In genomic region chrX:67610282-67610681, GRCh38 we compare ENCODE assay signal across 24 cellular contexts.
"Had no signal": no experiment of that assay in that cellular context is flagged by ENCODE, and none has a peak within 500 bp of the region (broad histone marks: within the 10 kb centered on the region; RNA-seq: fewer than 3 reads in every experiment).

No MANE protein-coding gene starts in this region.

- H3K27me3 ChIP-seq: heart right ventricle, right atrium auricular region, spleen, testis, vagina had no signal

- H3K9me3 ChIP-seq: prostate gland, testis, vagina had no signal

- H3K4me1 ChIP-seq: prostate gland, right atrium auricular region, spleen, testis, vagina had no signal

- ATAC-seq: activated CD4-positive, CD25-positive, alpha-beta regulatory T cell treated with anti-CD3 and anti-CD28 coated beads, Interleukin-2, amount 50 U/mL, for 24 hours; activated CD8-positive, alpha-beta memory T cell treated with anti-CD3 and anti-CD28 coated beads, Interleukin-2, amount 10 ng/mL, durations not matched to agents 7 days and 5 days; activated CD8-positive, alpha-beta T cell treated with anti-CD3 and anti-CD28 coated beads for 36 hours; heart right ventricle; left cardiac atrium; natural killer cell treated with Interleukin-12 subunit alpha and Interleukin-12 subunit beta and Interleukin-15 and Interleukin-18, amount 100 ng/mL, for 72 hours had no signal

- H3K27ac ChIP-seq: heart right ventricle, prostate gland, right atrium auricular region, spleen, testis, vagina, VCaP had no signal

- H3K36me3 ChIP-seq: heart right ventricle, prostate gland, right atrium auricular region, spleen, vagina had no signal

- H3K4me3 ChIP-seq: heart right ventricle, prostate gland, right atrium auricular region, spleen, testis, vagina had no signal

- DNase-seq: activated CD4-positive, alpha-beta T cell treated with anti-CD3 and anti-CD28 coated beads, Interleukin-2, amount 10 ng/mL, durations not matched to agents 24 days and 14 days; activated CD8-positive, alpha-beta memory T cell treated with anti-CD3 and anti-CD28 coated beads, Interleukin-2, amount 10 ng/mL, durations not matched to agents 7 days and 5 days; activated CD8-positive, alpha-beta T cell treated with anti-CD3 and anti-CD28 coated beads for 36 hours; activated gamma-delta T cell; activated T-cell treated with anti-CD3 and anti-CD28 coated beads for 4 hours; anterior cingulate cortex; effector CD4-positive, alpha-beta T cell; erythroblast; foreskin fibroblast; heart right ventricle; islet precursor cell; left cardiac atrium; midbrain; spleen; stimulated activated CD4-positive, alpha-beta T cell treated with anti-CD3 and anti-CD28 coated beads, Interleukin-4, amount 100 ng/mL, for 1 hour; stimulated activated naive CD4-positive, alpha-beta T cell; testis; trophoblast cell had no signal
